In genomic region chr11:45756384-45757010, GRCh38 we compare ENCODE assay signal across 1 cellular context.
TF ChIP-seq lines count a peak whose summit lies in the region.

No MANE protein-coding gene starts in this region.

TF ChIP-seq in H1, 55 proteins besides CTCF, POLR2A, EP300 and RAD21 (continued from another document):
- no peak for TF ChIP-seq ATF2 (IDR thresholded peaks at IDR 0.05; ENCODE audit: low read length)
- TF ChIP-seq BACH1 (IDR thresholded peaks at IDR 0.05; ENCODE audit: low read length) = no peak
- TF ChIP-seq SIRT6 (IDR thresholded peaks at IDR 0.05; ENCODE audit: low read length) = no peak
- no peak for TF ChIP-seq RNF2 (IDR thresholded peaks at IDR 0.05; ENCODE audit: borderline replicate concordance, low read depth, low read length, missing control alignments, poor library complexity, severe bottlenecking)
- TF ChIP-seq PHF8 (conservative IDR thresholded peaks at IDR 0.05; ENCODE audit: low read depth, low read length) = no peak
- no peak for TF ChIP-seq CEBPB (IDR thresholded peaks at IDR 0.05; ENCODE audit: low read depth, low read length)
